ENCODE assay signal across 8 cellular contexts in genomic region chr11:65791719-65792213, GRCh38. TPM values are rescaled to one million over a fixed set of nuclear protein-coding genes. Genes with fewer than 3 reads are reported as not detected.
DNase-seq lines count a peak whose midpoint lies in the region; FAIRE-seq and TF ChIP-seq lines count a peak whose summit lies in the region.

No MANE protein-coding gene starts in this region.

- peak overlapping the region; percentile 65 for H3K4me2 ChIP-seq in mammary epithelial cell (ENCODE audit: insufficient read depth, low read depth, low read length)

- H3K4me3 ChIP-seq in mammary epithelial cell (replicated peaks in 1 of 3; ENCODE audit: insufficient read depth in 1 of 3, low read depth in 2 of 3, low read length in 3 of 3), result no peak overlapping the region

- no TSS peak for BruUV-seq in mammary epithelial cell (replicated peaks; lab: Mats Ljungman, UMichigan)

- H2AFZ ChIP-seq in mammary epithelial cell (ENCODE audit: low read depth, low read length), result no peak overlapping the region

- intact Hi-C loops in mammary epithelial cell (cut with micrococcal nuclease), result loop anchor here (2.0 kb wide), 1 partner anchor 25 kb away; no protein-coding TSS in a partner anchor

- peaks cover 53% of the 10 kb centered on the region for H3K4me1 ChIP-seq in mammary epithelial cell (ENCODE audit: insufficient read depth, low read length)

- H3K36me3 ChIP-seq in mammary epithelial cell (ENCODE audit: insufficient read depth, low read length), result no peaks in the 10 kb centered on the region

- peak; percentile 100 for FAIRE-seq in GM12891 (lab: Jason Lieb, UNC)

- 27% methylated on average over 11 of the region's 13 CpGs for WGBS in mammary epithelial cell (ENCODE audit: low coverage, missing lambda C conversion rate)

- peaks cover 16% of the 10 kb centered on the region for H3K79me2 ChIP-seq in mammary epithelial cell (ENCODE audit: insufficient read depth, low read length)

- no peaks in the 10 kb centered on the region for H4K20me1 ChIP-seq in mammary epithelial cell (ENCODE audit: insufficient read depth, low read length)

- no peak for TF ChIP-seq CTCF in mammary epithelial cell (conservative IDR thresholded peaks at IDR 0.05 in 1 of 2, IDR thresholded peaks at IDR 0.05 in 1 of 2; ENCODE audit: extremely low read depth in 1 of 2, insufficient read depth in 1 of 2, low read depth in 1 of 2, low read length in 2 of 2)

- DNase-seq in GM12891 (ENCODE audit: insufficient read length, low spot score) (peak; percentile 81), H4 (ENCODE audit: low spot score) (peak; percentile 77), NOMO-1 treated with dmso at 0.1 percent for 144 hours (lab: John Stamatoyannopoulos, UW; ENCODE audit: unreplicated experiment) (peak; percentile 90), mammary epithelial cell (peak; percentile 46), OCI-M2 (lab: John Stamatoyannopoulos, UW; ENCODE audit: unreplicated experiment) (no peak), superior temporal gyrus (ENCODE audit: extremely low spot score) (no peak)
- DNase-seq in stimulated activated CD8-positive, alpha-beta memory T cell treated with anti-CD3 and anti-CD28 coated beads, Interleukin-7, amount 100 ng/mL, for 24 hours (ENCODE audit: low read depth), result peak; percentile 18
- DNase-seq in effector CD4-positive, alpha-beta T cell, result no peak

- no peaks in the 10 kb centered on the region for H3K9me3 ChIP-seq in mammary epithelial cell (replicated peaks; ENCODE audit: insufficient read depth, low read length)

- CTCF ChIA-PET in mammary epithelial cell (lab: Charles Lee; ENCODE audit: low non-redundant PET), result no interaction called here

- in situ Hi-C loops in mammary epithelial cell (cut with MboI; ENCODE audit: low sequenced_read_pairs in 2 of 2), result no loop called here

- dilution Hi-C loops in mammary epithelial cell (cut with HindIII; ENCODE audit: low sequenced_read_pairs), result no loop called here

- H3K27ac ChIP-seq in mammary epithelial cell (ENCODE audit: insufficient read depth, low read depth, low read length), result peak overlapping the region; percentile 76

- no peaks in the 10 kb centered on the region for H3K27me3 ChIP-seq in mammary epithelial cell (ENCODE audit: insufficient read depth, low read length)

- H3K9ac ChIP-seq in mammary epithelial cell (ENCODE audit: insufficient read depth, low read length), result no peak overlapping the region

- no peak for TF ChIP-seq POLR2A in GM12891 (IDR thresholded peaks at IDR 0.05; ENCODE audit: low read depth, low read length)

TF ChIP-seq in GM12891, 5 proteins besides CTCF, POLR2A, EP300 and RAD21:
- TF ChIP-seq TAF1 (IDR thresholded peaks at IDR 0.05; ENCODE audit: low read depth, low read length) (no peak), SPI1 (IDR thresholded peaks at IDR 0.05; ENCODE audit: low read depth, low read length) (peak; percentile 53), POLR2AphosphoS5 (IDR thresholded peaks at IDR 0.05; ENCODE audit: low read depth, low read length) (no peak), POU2F2 (IDR thresholded peaks at IDR 0.05; ENCODE audit: low read depth, low read length) (no peak), PAX5 (IDR thresholded peaks at IDR 0.05; ENCODE audit: insufficient read depth, low read length, severe bottlenecking) (peak; percentile 35)

RNA-seq across cellular contexts. Expression of gene OVOL1, which starts 4.9 kb away (rescaled TPM):
- polyA plus RNA-seq in GM12891 (2012; ENCODE audit: low read depth, missing spikeins), result 0.09 TPM
- not detected in 2 replicates for total RNA-seq in H4 (2014; rRNA removed; shearing (Covaris generic))
- total RNA-seq in mammary epithelial cell, result 1 to 10 TPM; 2.7 to 3.0 TPM
- polyA plus RNA-seq in mammary epithelial cell, result 2.3 TPM
- 0.47 TPM for polyA minus RNA-seq in mammary epithelial cell

RNA-seq across cellular contexts. Expression of gene AP5B1, which starts 11.0 kb away (rescaled TPM):
- polyA plus RNA-seq in GM12891 (2012; ENCODE audit: low read depth, missing spikeins), result 4.8 TPM
- 4.6 and 6.1 TPM in 2 replicates for total RNA-seq in H4 (2014; rRNA removed; shearing (Covaris generic))
- 10 to 100 TPM; 10.5 to 14.5 TPM for total RNA-seq in mammary epithelial cell
- polyA plus RNA-seq in mammary epithelial cell, result 5.6 TPM
- polyA minus RNA-seq in mammary epithelial cell, result 5.8 TPM

RNA-seq across cellular contexts. Expression of gene SNX32, which starts 42.0 kb away (rescaled TPM):
- polyA plus RNA-seq in GM12891 (2012; ENCODE audit: low read depth, missing spikeins), result 1.4 TPM
- not detected in 2 replicates for total RNA-seq in H4 (2014; rRNA removed; shearing (Covaris generic))
- total RNA-seq in mammary epithelial cell, result 1 to 10 TPM in 1 of 2 donors, under 1 TPM in 1; 0.85 to 1.5 TPM
- 0.15 TPM for polyA plus RNA-seq in mammary epithelial cell
- polyA minus RNA-seq in mammary epithelial cell, result not detected

Comparison
In these comparisons a context has a peak if more than half of its experiments do, and no peak if none do; other contexts are left out.
1. DNase-seq: peak in GM12891 (single experiment), H4 (single experiment), NOMO-1 treated with dmso at 0.1 percent for 144 hours (single experiment), mammary epithelial cell (single experiment) and stimulated activated CD8-positive, alpha-beta memory T cell treated with anti-CD3 and anti-CD28 coated beads, Interleukin-7, amount 100 ng/mL, for 24 hours (single experiment); none in effector CD4-positive, alpha-beta T cell (single experiment), OCI-M2 (single experiment) and superior temporal gyrus (single experiment).